ENCODE assay signal across 14 cellular contexts in genomic region chr19:35066121-35066520, GRCh38. TPM values are rescaled to one million over a fixed set of nuclear protein-coding genes. Genes with fewer than 3 reads are reported as not detected.
"Had no signal": no experiment of that assay in that cellular context is flagged by ENCODE, and none has a peak within 500 bp of the region (broad histone marks: within the 10 kb centered on the region; RNA-seq: fewer than 3 reads in every experiment).

No MANE protein-coding gene starts in this region.

- H3K27me3 ChIP-seq: dorsolateral prefrontal cortex, heart left ventricle, left lung, testis, tibial nerve, vagina had no signal

- H3K4me1 ChIP-seq: left lung, prostate gland, vagina had no signal

- H2AFZ ChIP-seq: parathyroid adenoma had no signal

- H3K9ac ChIP-seq: parathyroid adenoma had no signal

- DNase-seq: cortex of kidney, left lung, naive B cell had no signal

- H3K27ac ChIP-seq: heart left ventricle, left lung, parathyroid adenoma, prostate gland, testis, upper lobe of right lung, vagina had no signal

- H3K36me3 ChIP-seq: heart left ventricle, left lung, prostate gland, tibial nerve, upper lobe of right lung, vagina had no signal

- H3K9me3 ChIP-seq: prostate gland, testis, upper lobe of right lung, vagina had no signal

- H3K79me2 ChIP-seq: parathyroid adenoma had no signal

- H3K4me3 ChIP-seq: dorsolateral prefrontal cortex, heart left ventricle, left lung, lung, prostate gland, testis, tibial nerve, upper lobe of right lung, vagina had no signal

RNA-seq across cellular contexts. Expression of gene HPN, which starts 24.6 kb away (rescaled TPM):
- total RNA-seq: glomerular endothelial cell, vagina had no signal

RNA-seq across cellular contexts. Expression of gene FXYD3, which starts 49.5 kb away (rescaled TPM):
- total RNA-seq: glomerular endothelial cell, renal cortical epithelial cell had no signal
